In the genomic region with DNA sequence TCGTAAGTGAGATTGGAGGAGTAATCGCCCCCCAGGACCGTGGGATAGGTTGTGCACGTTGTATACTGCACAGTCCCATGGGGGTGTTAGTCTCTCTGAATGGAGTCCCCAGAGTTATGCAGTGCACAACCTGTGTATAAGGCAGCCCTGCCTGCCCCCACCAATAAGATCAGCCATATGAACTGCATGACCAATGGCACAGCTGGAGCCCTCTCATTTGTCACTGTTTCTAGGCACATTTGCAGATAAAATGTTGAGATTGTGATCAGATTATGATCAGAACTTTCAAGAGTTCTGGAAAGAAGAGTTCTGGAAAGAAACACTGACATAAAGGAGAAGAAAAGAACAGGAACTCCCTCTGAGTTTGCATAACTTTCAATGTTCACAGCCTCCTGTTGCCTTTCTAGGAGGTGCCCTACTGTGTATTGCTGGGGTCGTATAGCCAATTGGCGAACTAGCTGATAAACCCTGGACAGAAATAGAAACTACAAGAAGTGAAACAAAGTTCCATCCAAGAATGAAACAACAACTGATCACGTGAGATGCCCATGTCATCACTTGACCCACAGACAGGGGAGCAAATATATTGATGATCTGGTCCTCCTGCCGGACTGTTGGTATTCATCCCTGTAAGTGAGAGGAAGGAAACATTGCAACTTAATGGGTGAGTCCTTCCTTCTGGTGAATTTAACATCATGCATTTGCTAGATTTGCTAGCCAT, we compare ENCODE assay signal across 9 cellular contexts. TPM values are rescaled to one million over a fixed set of nuclear protein-coding genes. Genes with fewer than 3 reads are reported as not detected.
A peak's percentile ranks its signal among the peaks of the same experiment; 100 is the strongest.
DNase-seq lines count a peak whose midpoint lies in the region; ATAC-seq and TF ChIP-seq lines count a peak whose summit lies in the region.
"Had no signal": no experiment of that assay in that cellular context is flagged by ENCODE, and none has a peak within 500 bp of the region (broad histone marks: within the 10 kb centered on the region; RNA-seq: fewer than 3 reads in every experiment).

No MANE protein-coding gene starts in this region.

- H3K36me3 ChIP-seq in upper lobe of left lung (no peaks in the 10 kb centered on the region), testis (ENCODE audit: low read depth, missing control alignments) (no peaks in the 10 kb centered on the region)
- no peaks in the 10 kb centered on the region for H3K36me3 ChIP-seq in CD8-positive, alpha-beta memory T cell (ENCODE audit: insufficient read depth, low read length)

- peak; percentile 75 to 76 for ATAC-seq in activated T-cell treated with anti-CD3 and anti-CD28 coated beads, Interleukin-2, amount 50 U/mL, for 4 hours
- peak; percentile 99 for ATAC-seq in HG02852 (IDR thresholded peaks at IDR 0.05; ENCODE audit: unreplicated experiment)
- ATAC-seq in upper lobe of left lung (ENCODE audit: low FRiP score in 2 of 2): peak; percentile 27 to 53

- POLR2A ChIA-PET in CD8-positive, alpha-beta memory T cell (lab: Charles Lee): no interaction called here

- H3K4me3 ChIP-seq in upper lobe of left lung (no peak overlapping the region), testis (no peak overlapping the region)
- H3K4me3 ChIP-seq in CD8-positive, alpha-beta memory T cell (ENCODE audit: low read length): no peak overlapping the region

- H3K4me1 Mint-ChIP-seq in activated T-cell treated with anti-CD3 and anti-CD28 coated beads, Interleukin-2, amount 50 U/mL, for 4 hours (ENCODE audit: low read depth): no peaks in the 10 kb centered on the region
- H3K4me1 Mint-ChIP-seq in activated T-cell treated with anti-CD3 and anti-CD28 coated beads, Interleukin-2, amount 50 U/mL, for 24 hours (ENCODE audit: low read depth): peaks cover 9% of the 10 kb centered on the region
- peaks cover 0 to 1% (median 0%) of the 10 kb centered on the region in 3 donors for H3K4me1 Mint-ChIP-seq in CD8-positive, alpha-beta memory T cell
- H3K4me1 Mint-ChIP-seq in activated T-helper 1 cell treated with anti-CD3 and anti-CD28 coated beads, Interleukin-12 subunit alpha, Interleukin-12 subunit beta, Interleukin-2, Interleukin-4 antibody, amounts not matched to agents 30 ng/mL and 10 ng/mL and 1 ng/mL, durations not matched to agents 14 hours and 24 hours and 36 hours (ENCODE audit: low read depth): peaks cover 7% of the 10 kb centered on the region

- no peak overlapping the region for H3K27ac Mint-ChIP-seq in activated T-cell treated with anti-CD3 and anti-CD28 coated beads, Interleukin-2, amount 50 U/mL, for 24 hours
- peak overlapping the region in 1 of 8 donors; percentile 47 for H3K27ac Mint-ChIP-seq in CD8-positive, alpha-beta memory T cell
- H3K27ac Mint-ChIP-seq in activated T-helper 1 cell treated with anti-CD3 and anti-CD28 coated beads, Interleukin-12 subunit alpha, Interleukin-12 subunit beta, Interleukin-2, Interleukin-4 antibody, amounts not matched to agents 30 ng/mL and 10 ng/mL and 1 ng/mL, durations not matched to agents 14 hours and 24 hours and 36 hours: no peak overlapping the region

- H3K27me3 ChIP-seq in upper lobe of left lung: no peaks in the 10 kb centered on the region
- H3K27me3 ChIP-seq in testis: no peaks in the 10 kb centered on the region
- H3K27me3 ChIP-seq in CD8-positive, alpha-beta memory T cell (ENCODE audit: insufficient read depth, low read length, poor library complexity, severe bottlenecking): no peaks in the 10 kb centered on the region

- CTCF ChIA-PET in CD8-positive, alpha-beta memory T cell (lab: Charles Lee): no interaction called here

- peaks cover 0 to 12% (median 2%) of the 10 kb centered on the region in 4 donors for H3K4me1 ChIP-seq in upper lobe of left lung
- H3K4me1 ChIP-seq in testis: no peaks in the 10 kb centered on the region
- H3K4me1 ChIP-seq in CD8-positive, alpha-beta memory T cell (ENCODE audit: insufficient read depth, low read length): no peaks in the 10 kb centered on the region

- no peaks in the 10 kb centered on the region for H3K27me3 Mint-ChIP-seq in activated T-cell treated with anti-CD3 and anti-CD28 coated beads, Interleukin-2, amount 50 U/mL, for 4 hours (ENCODE audit: low read depth)
- no peaks in the 10 kb centered on the region for H3K27me3 Mint-ChIP-seq in activated T-cell treated with anti-CD3 and anti-CD28 coated beads, Interleukin-2, amount 50 U/mL, for 24 hours
- no peaks in the 10 kb centered on the region for H3K27me3 Mint-ChIP-seq in CD8-positive, alpha-beta memory T cell
- H3K27me3 Mint-ChIP-seq in activated T-helper 1 cell treated with anti-CD3 and anti-CD28 coated beads, Interleukin-12 subunit alpha, Interleukin-12 subunit beta, Interleukin-2, Interleukin-4 antibody, amounts not matched to agents 30 ng/mL and 10 ng/mL and 1 ng/mL, durations not matched to agents 14 hours and 24 hours and 36 hours (ENCODE audit: insufficient read depth): peaks cover 6% of the 10 kb centered on the region

- no peak overlapping the region for H3K4me3 Mint-ChIP-seq in activated T-cell treated with anti-CD3 and anti-CD28 coated beads, Interleukin-2, amount 50 U/mL, for 4 hours
- no peak overlapping the region for H3K4me3 Mint-ChIP-seq in activated T-cell treated with anti-CD3 and anti-CD28 coated beads, Interleukin-2, amount 50 U/mL, for 24 hours
- no peak overlapping the region for H3K4me3 Mint-ChIP-seq in CD8-positive, alpha-beta memory T cell
- no peak overlapping the region for H3K4me3 Mint-ChIP-seq in activated T-helper 1 cell treated with anti-CD3 and anti-CD28 coated beads, Interleukin-12 subunit alpha, Interleukin-12 subunit beta, Interleukin-2, Interleukin-4 antibody, amounts not matched to agents 30 ng/mL and 10 ng/mL and 1 ng/mL, durations not matched to agents 14 hours and 24 hours and 36 hours

- intact Hi-C loops in testis (cut with DNase I; ENCODE audit: low total_unique reads): no loop called here
- intact Hi-C loops in activated T-helper 1 cell treated with anti-CD3 and anti-CD28 coated beads, Interleukin-12 subunit alpha, Interleukin-12 subunit beta, Interleukin-2, Interleukin-4 antibody, amounts not matched to agents 30 ng/mL and 10 ng/mL and 1 ng/mL, durations not matched to agents 14 hours and 24 hours and 36 hours (cut with micrococcal nuclease): no loop called here

- no peak for TF ChIP-seq EP300 in upper lobe of left lung (IDR thresholded peaks at IDR 0.05)

- no peak for TF ChIP-seq POLR2A in upper lobe of left lung (IDR thresholded peaks at IDR 0.05)
- TF ChIP-seq POLR2A in testis (IDR thresholded peaks at IDR 0.05): no peak

- peaks cover 24% of the 10 kb centered on the region for H3K36me3 Mint-ChIP-seq in activated T-cell treated with anti-CD3 and anti-CD28 coated beads, Interleukin-2, amount 50 U/mL, for 4 hours (ENCODE audit: insufficient read depth)
- peaks cover 23% of the 10 kb centered on the region for H3K36me3 Mint-ChIP-seq in activated T-cell treated with anti-CD3 and anti-CD28 coated beads, Interleukin-2, amount 50 U/mL, for 24 hours (ENCODE audit: low read depth)
- peaks cover 9 to 10% (median 10%) of the 10 kb centered on the region in 3 donors for H3K36me3 Mint-ChIP-seq in CD8-positive, alpha-beta memory T cell
- H3K36me3 Mint-ChIP-seq in activated T-helper 1 cell treated with anti-CD3 and anti-CD28 coated beads, Interleukin-12 subunit alpha, Interleukin-12 subunit beta, Interleukin-2, Interleukin-4 antibody, amounts not matched to agents 30 ng/mL and 10 ng/mL and 1 ng/mL, durations not matched to agents 14 hours and 24 hours and 36 hours (ENCODE audit: low read depth): peaks cover 17% of the 10 kb centered on the region

- no peaks in the 10 kb centered on the region for H3K9me3 ChIP-seq in upper lobe of left lung
- no peaks in the 10 kb centered on the region for H3K9me3 ChIP-seq in testis
- no peaks in the 10 kb centered on the region for H3K9me3 ChIP-seq in CD8-positive, alpha-beta memory T cell (ENCODE audit: low read length)

- H3K9me3 Mint-ChIP-seq in activated T-cell treated with anti-CD3 and anti-CD28 coated beads, Interleukin-2, amount 50 U/mL, for 4 hours: no peaks in the 10 kb centered on the region
- no peaks in the 10 kb centered on the region for H3K9me3 Mint-ChIP-seq in activated T-cell treated with anti-CD3 and anti-CD28 coated beads, Interleukin-2, amount 50 U/mL, for 24 hours
- no peaks in the 10 kb centered on the region for H3K9me3 Mint-ChIP-seq in CD8-positive, alpha-beta memory T cell
- no peaks in the 10 kb centered on the region for H3K9me3 Mint-ChIP-seq in activated T-helper 1 cell treated with anti-CD3 and anti-CD28 coated beads, Interleukin-12 subunit alpha, Interleukin-12 subunit beta, Interleukin-2, Interleukin-4 antibody, amounts not matched to agents 30 ng/mL and 10 ng/mL and 1 ng/mL, durations not matched to agents 14 hours and 24 hours and 36 hours

- H3K27ac ChIP-seq in upper lobe of left lung (no peak overlapping the region), testis (no peak overlapping the region)
- H3K27ac ChIP-seq in CD8-positive, alpha-beta memory T cell (ENCODE audit: low read depth, low read length): no peak overlapping the region

- WGBS in upper lobe of left lung, 2 donors: 67 to 72% methylated on average over 8 of the region's 8 CpGs
- WGBS in testis, 2 donors: 64 to 70% methylated on average over 8 of the region's 8 CpGs

- no peak for TF ChIP-seq CTCF in upper lobe of left lung (IDR thresholded peaks at IDR 0.05)
- no peak for TF ChIP-seq CTCF in testis (IDR thresholded peaks at IDR 0.05)

- no peak for DNase-seq in activated T-cell treated with anti-CD3 and anti-CD28 coated beads, Interleukin-2, amount 50 U/mL, for 4 hours
- DNase-seq in activated T-cell treated with anti-CD3 and anti-CD28 coated beads, Interleukin-2, amount 50 U/mL, for 24 hours: no peak
- peak; percentile 82 for DNase-seq in NAMALWA (ENCODE audit: low spot score)
- DNase-seq in upper lobe of left lung: no peak
- no peak for DNase-seq in testis
- no peak for DNase-seq in CD8-positive, alpha-beta memory T cell
- DNase-seq in activated T-helper 1 cell treated with anti-CD3 and anti-CD28 coated beads, Interleukin-12 subunit alpha, Interleukin-12 subunit beta, Interleukin-2, Interleukin-4 antibody, amounts not matched to agents 30 ng/mL and 10 ng/mL and 1 ng/mL, durations not matched to agents 14 hours and 24 hours and 36 hours (ENCODE audit: low spot score): no peak
- DNase-seq: activated naive CD4-positive, alpha-beta T cell had no signal

RNA-seq across cellular contexts. Expression of a gene that starts 49.6 kb away (rescaled TPM):
- total RNA-seq in activated T-cell treated with anti-CD3 and anti-CD28 coated beads, Interleukin-2, amount 50 U/mL, for 4 hours: 100 to 1,000 TPM; 225 to 255 (median 244) TPM
- total RNA-seq in upper lobe of left lung (100 to 1,000 TPM in 5 of 6 donors, 10 to 100 TPM in 1; 42.4 to 387 (median 171) TPM), testis (100 to 1,000 TPM in 1 of 2 donors, 10 to 100 TPM in 1; 87.7 to 141 TPM)
- polyA plus RNA-seq in testis (ENCODE audit: insufficient read depth, low read depth, low replicate concordance): 499 TPM
- total RNA-seq in CD8-positive, alpha-beta memory T cell: 100 to 1,000 TPM; 299 to 318 TPM
- polyA plus RNA-seq in CD8-positive, alpha-beta memory T cell: 409 TPM
- total RNA-seq in activated T-helper 1 cell treated with anti-CD3 and anti-CD28 coated beads, Interleukin-12 subunit alpha, Interleukin-12 subunit beta, Interleukin-2, Interleukin-4 antibody, amounts not matched to agents 30 ng/mL and 10 ng/mL and 1 ng/mL, durations not matched to agents 14 hours and 24 hours and 36 hours: 187 and 225 TPM in 2 replicates

Comparison
In these comparisons a context has a peak if more than half of its experiments do, and no peak if none do; other contexts are left out.
1. ATAC-seq: peak in every context shown above with its lines; median percentile 99 in HG02852; 76 in activated T-cell treated with anti-CD3 and anti-CD28 coated beads, Interleukin-2, amount 50 U/mL, for 4 hours; 40 in upper lobe of left lung.